In the genomic region with DNA sequence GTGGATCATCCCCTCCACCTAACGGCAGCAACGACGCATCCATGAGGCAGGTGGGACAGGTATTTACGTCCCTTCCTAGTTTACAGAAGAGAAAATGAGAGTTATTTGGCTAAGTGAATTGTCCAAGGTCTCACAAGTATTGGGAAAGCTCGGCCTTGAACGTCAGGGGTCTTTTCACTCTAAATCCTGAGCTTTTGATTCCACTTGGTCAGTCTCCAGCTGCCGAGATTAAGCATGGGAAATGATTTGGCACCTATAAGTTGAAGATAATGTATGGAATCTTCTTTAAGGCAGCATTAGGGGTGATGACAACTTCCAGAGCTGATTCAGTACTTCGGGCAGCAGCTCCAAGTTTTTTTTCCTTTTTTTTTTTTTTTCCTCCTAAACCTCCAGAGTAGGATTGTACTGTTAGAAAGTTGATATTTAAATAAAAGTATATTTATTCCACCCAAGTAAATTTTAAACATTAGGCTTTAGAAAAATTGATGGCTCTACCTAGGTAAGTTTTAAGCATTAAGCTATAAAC, we compare ENCODE assay signal across 2 cellular contexts.
TF ChIP-seq lines count a peak whose summit lies in the region.

No MANE protein-coding gene starts in this region.

TF ChIP-seq in A549, 52 proteins besides CTCF, POLR2A, EP300 and RAD21:
- TF ChIP-seq TFCP2L1 (CRISPR knock-in tag; IDR thresholded peaks at IDR 0.05) (no peak), REST (IDR thresholded peaks at IDR 0.05) (peak; percentile 65)

TF ChIP-seq in GM12878, 131 proteins besides CTCF, POLR2A, EP300 and RAD21:
- TF ChIP-seq, protein P1, sequence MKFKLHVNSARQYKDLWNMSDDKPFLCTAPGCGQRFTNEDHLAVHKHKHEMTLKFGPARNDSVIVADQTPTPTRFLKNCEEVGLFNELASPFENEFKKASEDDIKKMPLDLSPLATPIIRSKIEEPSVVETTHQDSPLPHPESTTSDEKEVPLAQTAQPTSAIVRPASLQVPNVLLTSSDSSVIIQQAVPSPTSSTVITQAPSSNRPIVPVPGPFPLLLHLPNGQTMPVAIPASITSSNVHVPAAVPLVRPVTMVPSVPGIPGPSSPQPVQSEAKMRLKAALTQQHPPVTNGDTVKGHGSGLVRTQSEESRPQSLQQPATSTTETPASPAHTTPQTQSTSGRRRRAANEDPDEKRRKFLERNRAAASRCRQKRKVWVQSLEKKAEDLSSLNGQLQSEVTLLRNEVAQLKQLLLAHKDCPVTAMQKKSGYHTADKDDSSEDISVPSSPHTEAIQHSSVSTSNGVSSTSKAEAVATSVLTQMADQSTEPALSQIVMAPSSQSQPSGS (IDR thresholded peaks at IDR 0.05; ENCODE audit: low read length): no peak
- TF ChIP-seq BCL11A (IDR thresholded peaks at IDR 0.05; ENCODE audit: low read depth, low read length): no peak
- no peak for TF ChIP-seq CHD4 (IDR thresholded peaks at IDR 0.05)
